In genomic region chr2:163414121-163414520, GRCh38 we compare ENCODE assay signal across 29 cellular contexts.
DNase-seq lines count a peak whose midpoint lies in the region; ATAC-seq, FAIRE-seq and TF ChIP-seq lines count a peak whose summit lies in the region.
"Had no signal": no experiment of that assay in that cellular context is flagged by ENCODE, and none has a peak within 500 bp of the region (broad histone marks: within the 10 kb centered on the region; RNA-seq: fewer than 3 reads in every experiment).

No MANE protein-coding gene starts in this region.

- POLR2A ChIA-PET in endothelial cell of umbilical vein (lab: Charles Lee): no interaction called here

- FAIRE-seq in endothelial cell of umbilical vein (lab: Jason Lieb, UNC): no peak
- FAIRE-seq: A204.1, A549, D721Med had no signal

- DNase-seq in endothelial cell of umbilical vein (ENCODE audit: low read depth, low spot score): peak; percentile 6
- DNase-seq: 8988T; ACHN; AML-193; BE2C; C1 segment of cervical spinal cord; Caco-2; Calu3; CD4-positive, alpha-beta memory T cell; CD4-positive, alpha-beta T cell; CD4-positive, CD25-positive, alpha-beta regulatory T cell; CD8-positive, alpha-beta memory T cell; CD8-positive, alpha-beta T cell; COR-L47; DMS 273 treated with DMSO at 0.1 percent for 48 hours; DMS153; DMS53; DMS79; DMS79 treated with DMSO at 0.1 percent for 48 hours; DND-41; EL had no signal

- H4K20me1 ChIP-seq in endothelial cell of umbilical vein (replicated peaks; ENCODE audit: control insufficient read depth, extremely low read depth, insufficient read depth, low read length): no peaks in the 10 kb centered on the region
- H4K20me1 ChIP-seq: BLaER1; BLaER1 treated with 17β-estradiol and CSF1 and Interleukin-3, amounts not matched to agents 10 nM and 100 nM had no signal

- no peak overlapping the region for H2AFZ ChIP-seq in endothelial cell of umbilical vein (ENCODE audit: low read depth, low read length)

- no peaks in the 10 kb centered on the region for H3K27me3 ChIP-seq in endothelial cell of umbilical vein (ENCODE audit: control insufficient read depth in 2 of 2, insufficient read depth in 2 of 2, low read length in 2 of 2)
- H3K27me3 ChIP-seq: BE2C; BLaER1; BLaER1 treated with 17β-estradiol and CSF1 and Interleukin-3, amounts not matched to agents 10 nM and 100 nM had no signal

- dilution Hi-C loops in endothelial cell of umbilical vein (cut with MboI; ENCODE audit: extremely low pct_ligation_motif_present, low sequenced_read_pairs): no loop called here

- TF ChIP-seq POLR2A in endothelial cell of umbilical vein (IDR thresholded peaks at IDR 0.05; ENCODE audit: low read depth, low read length): no peak

- ATAC-seq in GM18909 (IDR thresholded peaks at IDR 0.05; ENCODE audit: poor library complexity, unreplicated experiment): no peak
- ATAC-seq: A549; CD8-positive, alpha-beta T cell had no signal

- intact Hi-C loops in endothelial cell of umbilical vein (cut with micrococcal nuclease): no loop called here

- H3K9ac ChIP-seq in endothelial cell of umbilical vein (replicated peaks; ENCODE audit: extremely low read depth, insufficient read depth, low read length): no peak overlapping the region
- H3K9ac ChIP-seq: BLaER1; BLaER1 treated with 17β-estradiol and CSF1 and Interleukin-3, amounts not matched to agents 10 nM and 100 nM had no signal

- H3K4me3 ChIP-seq in endothelial cell of umbilical vein (replicated peaks in 1 of 3; ENCODE audit: insufficient read depth in 1 of 3, low read depth in 1 of 3, low read length in 3 of 3): no peak overlapping the region
- H3K4me3 ChIP-seq: A549; BLaER1; BLaER1 treated with 17β-estradiol and CSF1 and Interleukin-3, amounts not matched to agents 10 nM and 100 nM had no signal

- no peaks in the 10 kb centered on the region for H3K36me3 ChIP-seq in endothelial cell of umbilical vein (ENCODE audit: control insufficient read depth in 2 of 2, extremely low read depth in 1 of 2, insufficient read depth in 2 of 2, low read length in 2 of 2)
- H3K36me3 ChIP-seq: BE2C; BLaER1; BLaER1 treated with 17β-estradiol and CSF1 and Interleukin-3, amounts not matched to agents 10 nM and 100 nM had no signal

- no TSS peak for BruUV-seq in endothelial cell of umbilical vein (replicated peaks; lab: Mats Ljungman, UMichigan)

- no peaks in the 10 kb centered on the region for H3K9me1 ChIP-seq in endothelial cell of umbilical vein (replicated peaks; ENCODE audit: control insufficient read depth, extremely low read depth, insufficient read depth, low read length)

- no peak for TF ChIP-seq CTCF in endothelial cell of umbilical vein (IDR thresholded peaks at IDR 0.05; ENCODE audit: extremely low read depth in 1 of 2, insufficient read depth in 1 of 2, low read depth in 1 of 2, low read length in 2 of 2)

- H3K4me1 ChIP-seq in endothelial cell of umbilical vein (ENCODE audit: control insufficient read depth, extremely low read depth, insufficient read depth, low read length): no peaks in the 10 kb centered on the region
- H3K4me1 ChIP-seq: A549, BE2C, Caco-2 had no signal

- no peaks in the 10 kb centered on the region for H3K79me2 ChIP-seq in endothelial cell of umbilical vein (ENCODE audit: control insufficient read depth, insufficient read depth, low read length)

- no peak overlapping the region for H3K4me2 ChIP-seq in endothelial cell of umbilical vein (ENCODE audit: insufficient read depth, low read length)
- H3K4me2 ChIP-seq: A549; BLaER1; BLaER1 treated with 17β-estradiol and CSF1 and Interleukin-3, amounts not matched to agents 10 nM and 100 nM had no signal

- H3K9me3 ChIP-seq in endothelial cell of umbilical vein (replicated peaks; ENCODE audit: control insufficient read depth, insufficient read depth, low read length): no peaks in the 10 kb centered on the region
- H3K9me3 ChIP-seq: A549; BE2C; BLaER1; BLaER1 treated with 17β-estradiol and CSF1 and Interleukin-3, amounts not matched to agents 10 nM and 100 nM; Caco-2 had no signal

- CTCF ChIA-PET in endothelial cell of umbilical vein (lab: Charles Lee): no interaction called here

- no peak overlapping the region for H3K27ac ChIP-seq in endothelial cell of umbilical vein (ENCODE audit: insufficient read depth, low read depth, low read length)
- H3K27ac ChIP-seq: 22Rv1; A549; BLaER1; BLaER1 treated with 17β-estradiol and CSF1 and Interleukin-3, amounts not matched to agents 10 nM and 100 nM; C4-2B had no signal

TF ChIP-seq in endothelial cell of umbilical vein, 7 proteins besides CTCF, POLR2A, EP300 and RAD21:
- TF ChIP-seq MYC (IDR thresholded peaks at IDR 0.05; ENCODE audit: low read depth, low read length) (no peak), JUN (IDR thresholded peaks at IDR 0.05; ENCODE audit: borderline replicate concordance, insufficient read depth, insufficient read length, low read depth) (no peak), FOS (IDR thresholded peaks at IDR 0.05; ENCODE audit: borderline replicate concordance, insufficient read depth, low read length) (no peak), POLR2AphosphoS5 (IDR thresholded peaks at IDR 0.05; ENCODE audit: insufficient read depth, low read depth, low read length) (no peak), MAX (IDR thresholded peaks at IDR 0.05; ENCODE audit: insufficient read depth, insufficient read length) (no peak), EZH2 (IDR thresholded peaks at IDR 0.05; ENCODE audit: borderline replicate concordance, low read depth, low read length, severe bottlenecking) (no peak), GATA2 (IDR thresholded peaks at IDR 0.05; ENCODE audit: insufficient read depth, insufficient read length, low read depth, low read length) (no peak)
